Comparison of ENCODE assay signal across 16 cellular contexts in the genomic region with DNA sequence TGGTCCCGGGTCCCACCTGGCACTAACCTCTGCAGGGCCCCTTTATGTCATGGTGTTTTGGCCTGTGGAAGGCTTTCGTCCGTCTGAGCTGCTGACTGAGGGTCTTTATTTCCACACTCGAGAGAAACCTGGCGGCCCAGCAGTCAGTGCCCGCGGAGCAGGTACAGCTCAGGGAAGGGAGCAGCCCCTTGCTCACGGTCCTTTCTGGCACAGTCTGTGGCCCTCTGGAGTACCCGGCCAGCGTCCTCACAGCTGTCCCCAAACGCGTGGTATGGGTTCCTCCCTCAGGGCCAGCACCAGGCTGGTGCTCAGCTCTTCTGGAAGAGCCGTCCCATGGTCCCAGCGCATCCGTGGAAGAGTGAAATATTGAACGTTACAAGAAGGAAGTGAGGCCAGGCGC. TPM values are rescaled to one million over a fixed set of nuclear protein-coding genes. Genes with fewer than 3 reads are reported as not detected.
DNase-seq lines count a peak whose midpoint lies in the region; ATAC-seq and TF ChIP-seq lines count a peak whose summit lies in the region.
"Had no signal": no experiment of that assay in that cellular context is flagged by ENCODE, and none has a peak within 500 bp of the region (broad histone marks: within the 10 kb centered on the region; RNA-seq: fewer than 3 reads in every experiment).

No MANE protein-coding gene starts in this region.

- intact Hi-C loops in esophagus muscularis mucosa (cut with DNase I), result no loop called here
- intact Hi-C loops in spleen (cut with DNase I; ENCODE audit: low total_unique reads), result no loop called here

- peak overlapping the region; percentile 66 for H3K27ac Mint-ChIP-seq in activated T-cell treated with anti-CD3 and anti-CD28 coated beads, Interleukin-2, amount 50 U/mL, for 72 hours

- no peak for TF ChIP-seq POLR2A in esophagus muscularis mucosa (IDR thresholded peaks at IDR 0.05; ENCODE audit: low read depth)
- TF ChIP-seq POLR2A in spleen (IDR thresholded peaks at IDR 0.05), result no peak

- H3K4me3 ChIP-seq in esophagus muscularis mucosa, result no peak overlapping the region
- no peak overlapping the region for H3K4me3 ChIP-seq in spleen
- H3K4me3 ChIP-seq in WERI-Rb-1 (ENCODE audit: low read depth, low read length), result no peak overlapping the region

- no peak for DNase-seq in activated T-cell treated with anti-CD3 and anti-CD28 coated beads, Interleukin-2, amount 50 U/mL, for 72 hours
- DNase-seq in activated T-cell treated with anti-CD3 and anti-CD28 coated beads, Interleukin-2, amount 50 U/mL, for 4 hours, result no peak
- DNase-seq in esophagus muscularis mucosa (ENCODE audit: extremely low spot score) (no peak), spleen (peak; percentile 66), kidney tubule cell (ENCODE audit: low spot score) (no peak), WERI-Rb-1 (no peak)
- DNase-seq: ACHN, activated gamma-delta T cell, GF-D8, kidney, NCI-H1694 treated with DMSO at 0.1 percent for 48 hours, OCI-M1, retina, SK-N-SH had no signal

- H3K4me3 Mint-ChIP-seq in activated T-cell treated with anti-CD3 and anti-CD28 coated beads, Interleukin-2, amount 50 U/mL, for 72 hours, result no peak overlapping the region
- no peak overlapping the region for H3K4me3 Mint-ChIP-seq in activated T-cell treated with anti-CD3 and anti-CD28 coated beads, Interleukin-2, amount 50 U/mL, for 4 hours

- TF ChIP-seq CTCF in VCaP (conservative IDR thresholded peaks at IDR 0.05) (no peak), esophagus muscularis mucosa (IDR thresholded peaks at IDR 0.05) (no peak), spleen (IDR thresholded peaks at IDR 0.05 in 8 of 11, conservative IDR thresholded peaks at IDR 0.05 in 3 of 11) (no peak), WERI-Rb-1 (IDR thresholded peaks at IDR 0.05; ENCODE audit: low read depth, low read length) (no peak)

- peaks cover 0 to 1% of the 10 kb centered on the region in 2 donors for H3K9me3 Mint-ChIP-seq in activated T-cell treated with anti-CD3 and anti-CD28 coated beads, Interleukin-2, amount 50 U/mL, for 72 hours
- peaks cover 4% of the 10 kb centered on the region for H3K9me3 Mint-ChIP-seq in activated T-cell treated with anti-CD3 and anti-CD28 coated beads, Interleukin-2, amount 50 U/mL, for 4 hours

- H3K27ac ChIP-seq in VCaP, result peak overlapping the region; percentile 90
- H3K27ac ChIP-seq in esophagus muscularis mucosa (replicated peaks in 1 of 4), result peak overlapping the region in 3 of 4 donors; percentile 40 to 56 (median 43)
- peak overlapping the region in 2 of 8 donors; percentile 0 to 11 for H3K27ac ChIP-seq in spleen
- no peak overlapping the region for H3K27ac ChIP-seq in WERI-Rb-1

- peaks cover 0 to 5% (median 3%) of the 10 kb centered on the region in 4 donors for H3K9me3 ChIP-seq in esophagus muscularis mucosa
- H3K9me3 ChIP-seq in spleen, result peaks cover 0 to 27% (median 19%) of the 10 kb centered on the region in 8 donors
- peaks cover 2% of the 10 kb centered on the region for H3K9me3 ChIP-seq in WERI-Rb-1 (ENCODE audit: severe bottlenecking)
- H3K9me3 ChIP-seq: SK-N-SH had no signal

- peaks cover 3 to 17% of the 10 kb centered on the region in 2 donors for H3K36me3 Mint-ChIP-seq in activated T-cell treated with anti-CD3 and anti-CD28 coated beads, Interleukin-2, amount 50 U/mL, for 72 hours (ENCODE audit: insufficient read depth in 2 of 2)
- peaks cover 6% of the 10 kb centered on the region for H3K36me3 Mint-ChIP-seq in activated T-cell treated with anti-CD3 and anti-CD28 coated beads, Interleukin-2, amount 50 U/mL, for 4 hours (ENCODE audit: insufficient read depth)

- TF ChIP-seq EP300 in esophagus muscularis mucosa (IDR thresholded peaks at IDR 0.05), result no peak

- ATAC-seq in activated T-cell treated with anti-CD3 and anti-CD28 coated beads, Interleukin-2, amount 50 U/mL, for 72 hours (replicated peaks in 1 of 2), result no peak
- no peak for ATAC-seq in activated T-cell treated with anti-CD3 and anti-CD28 coated beads, Interleukin-2, amount 50 U/mL, for 4 hours
- ATAC-seq in HG02938 (IDR thresholded peaks at IDR 0.05; ENCODE audit: unreplicated experiment), result no peak

- H3K36me3 ChIP-seq in esophagus muscularis mucosa (peaks cover 0 to 8% (median 4%) of the 10 kb centered on the region in 4 donors), spleen (peaks cover 0 to 26% (median 0%) of the 10 kb centered on the region in 6 donors), WERI-Rb-1 (peaks cover 10% of the 10 kb centered on the region)

- H3K4me1 ChIP-seq in esophagus muscularis mucosa (peaks cover 88 to 100% (median 99%) of the 10 kb centered on the region in 4 donors), spleen (peaks cover 55 to 94% (median 85%) of the 10 kb centered on the region in 6 donors)

- 74% methylated on average over 9 of the region's 17 CpGs for WGBS in esophagus muscularis mucosa
- WGBS in spleen, 5 donors, result 85 to 90% (median 88%) methylated on average over 6 to 17 of the region's 17 CpGs

- no peaks in the 10 kb centered on the region for H3K27me3 ChIP-seq in esophagus muscularis mucosa
- H3K27me3 ChIP-seq in spleen (replicated peaks in 1 of 7), result no peaks in the 10 kb centered on the region
- H3K27me3 ChIP-seq in WERI-Rb-1 (ENCODE audit: insufficient read depth, low read depth, severe bottlenecking), result no peaks in the 10 kb centered on the region

- no peaks in the 10 kb centered on the region for H3K27me3 Mint-ChIP-seq in activated T-cell treated with anti-CD3 and anti-CD28 coated beads, Interleukin-2, amount 50 U/mL, for 72 hours (ENCODE audit: low read depth)
- no peaks in the 10 kb centered on the region for H3K27me3 Mint-ChIP-seq in activated T-cell treated with anti-CD3 and anti-CD28 coated beads, Interleukin-2, amount 50 U/mL, for 4 hours (ENCODE audit: low read depth)

- H3K4me1 Mint-ChIP-seq in activated T-cell treated with anti-CD3 and anti-CD28 coated beads, Interleukin-2, amount 50 U/mL, for 72 hours (ENCODE audit: low read depth), result peaks cover 41% of the 10 kb centered on the region
- peaks cover 57% of the 10 kb centered on the region for H3K4me1 Mint-ChIP-seq in activated T-cell treated with anti-CD3 and anti-CD28 coated beads, Interleukin-2, amount 50 U/mL, for 4 hours (ENCODE audit: low read depth)

RNA-seq across cellular contexts. Expression of a gene that starts 24.3 kb away (rescaled TPM):
- total RNA-seq in activated T-cell treated with anti-CD3 and anti-CD28 coated beads, Interleukin-2, amount 50 U/mL, for 72 hours, result 10 to 100 TPM; 28.5 to 32.3 TPM
- total RNA-seq in activated T-cell treated with anti-CD3 and anti-CD28 coated beads, Interleukin-2, amount 50 U/mL, for 4 hours, result 10 to 100 TPM; 43.8 to 45.2 (median 44.7) TPM
- total RNA-seq in esophagus muscularis mucosa (100 to 1,000 TPM in 2 of 4 donors, 10 to 100 TPM in 2; 70.1 to 190 (median 124) TPM), spleen (10 to 100 TPM; 47.4 to 100.0 (median 64.0) TPM)
- polyA plus RNA-seq in spleen, result 10 to 100 TPM in 1 of 3 donors, 1 to 10 TPM in 2; 4.4 to 16.8 (median 6.5) TPM

RNA-seq across cellular contexts. Expression of a gene that starts 57.9 kb away (rescaled TPM):
- 10 to 100 TPM; 74.6 to 80.4 TPM for total RNA-seq in activated T-cell treated with anti-CD3 and anti-CD28 coated beads, Interleukin-2, amount 50 U/mL, for 72 hours
- total RNA-seq in activated T-cell treated with anti-CD3 and anti-CD28 coated beads, Interleukin-2, amount 50 U/mL, for 4 hours, result 10 to 100 TPM; 67.8 to 82.3 (median 69.9) TPM
- 10 to 100 TPM; 37.9 to 81.7 (median 55.7) TPM for total RNA-seq in esophagus muscularis mucosa
- total RNA-seq in spleen, result 10 to 100 TPM; 20.6 to 64.0 (median 46.6) TPM
- polyA plus RNA-seq in spleen, result 100 to 1,000 TPM in 1 of 3 donors, 10 to 100 TPM in 2; 66.8 to 113 (median 94.1) TPM
